23 cellular contexts compared by ENCODE assay signal in the genomic region with DNA sequence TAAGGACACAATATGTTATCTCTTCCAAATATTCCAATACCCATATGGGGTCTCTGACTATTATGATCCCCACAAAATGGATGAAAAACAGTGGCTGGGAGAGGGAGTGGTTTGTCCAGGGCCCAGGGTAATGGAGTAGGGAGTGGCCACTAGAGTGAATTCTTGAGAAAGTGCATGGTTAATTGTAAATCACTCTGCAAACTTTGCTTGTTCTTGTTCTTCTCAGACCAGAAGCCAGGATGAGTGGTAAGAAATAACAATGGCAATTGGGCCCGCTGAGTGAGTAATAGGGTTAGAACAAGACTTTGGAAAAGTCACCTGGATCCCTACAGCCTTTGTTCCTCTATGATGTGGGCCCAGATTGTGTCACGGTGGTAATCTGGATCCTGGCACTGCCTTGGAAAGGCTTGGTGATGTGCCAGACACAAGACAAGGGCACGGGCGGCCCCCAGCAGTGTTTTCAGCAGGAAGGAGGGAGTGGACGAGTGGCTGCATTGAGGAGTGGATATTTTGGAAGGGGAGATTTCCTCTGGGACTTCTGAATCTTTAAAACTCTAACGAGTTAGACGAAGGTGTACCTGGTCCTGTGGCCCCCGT. TPM values are rescaled to one million over a fixed set of nuclear protein-coding genes. Genes with fewer than 3 reads are reported as not detected.
DNase-seq lines count a peak whose midpoint lies in the region; ATAC-seq, FAIRE-seq and TF ChIP-seq lines count a peak whose summit lies in the region.
"Had no signal": no experiment of that assay in that cellular context is flagged by ENCODE, and none has a peak within 500 bp of the region (broad histone marks: within the 10 kb centered on the region; RNA-seq: fewer than 3 reads in every experiment).

No MANE protein-coding gene starts in this region.

- no peaks in the 10 kb centered on the region for H4K20me1 ChIP-seq in mammary epithelial cell (ENCODE audit: insufficient read depth, low read length)

- H3K4me3 ChIP-seq in mammary epithelial cell (replicated peaks in 1 of 3; ENCODE audit: insufficient read depth in 1 of 3, low read depth in 2 of 3, low read length in 3 of 3) = no peak overlapping the region
- H3K4me3 ChIP-seq in breast epithelium = no peak overlapping the region
- H3K4me3 ChIP-seq in epithelial cell of esophagus (ENCODE audit: low read length) = no peak overlapping the region
- H3K4me3 ChIP-seq: GM23248 had no signal

- no peak for TF ChIP-seq CTCF in mammary epithelial cell (conservative IDR thresholded peaks at IDR 0.05 in 1 of 2, IDR thresholded peaks at IDR 0.05 in 1 of 2; ENCODE audit: extremely low read depth in 1 of 2, insufficient read depth in 1 of 2, low read depth in 1 of 2, low read length in 2 of 2)
- TF ChIP-seq CTCF in breast epithelium (IDR thresholded peaks at IDR 0.05) = no peak
- no peak for TF ChIP-seq CTCF in epithelial cell of esophagus (IDR thresholded peaks at IDR 0.05; ENCODE audit: insufficient read depth, low read depth, low read length, missing control alignments)

- H2AFZ ChIP-seq in mammary epithelial cell (ENCODE audit: low read depth, low read length) = peak overlapping the region; percentile 22
- H2AFZ ChIP-seq: GM23248 had no signal

- TF ChIP-seq POLR2A in breast epithelium (IDR thresholded peaks at IDR 0.05) = no peak
- no peak for TF ChIP-seq POLR2A in GM12892 (IDR thresholded peaks at IDR 0.05; ENCODE audit: low read depth, low read length)

- CTCF ChIA-PET in mammary epithelial cell (lab: Charles Lee; ENCODE audit: low non-redundant PET) = no interaction called here

- no peak for FAIRE-seq in GM12892 (lab: Jason Lieb, UNC)
- FAIRE-seq: GM12891, GM19239, H1 had no signal

- no peaks in the 10 kb centered on the region for H3K27me3 ChIP-seq in mammary epithelial cell (ENCODE audit: insufficient read depth, low read length)
- peaks cover 0 to 3% of the 10 kb centered on the region in 2 donors for H3K27me3 ChIP-seq in breast epithelium

- intact Hi-C loops in mammary epithelial cell (cut with micrococcal nuclease) = no loop called here
- intact Hi-C loops in breast epithelium (cut with DNase I; ENCODE audit: low total_unique reads) = no loop called here

- H3K9ac ChIP-seq in mammary epithelial cell (ENCODE audit: insufficient read depth, low read length) = no peak overlapping the region
- H3K9ac ChIP-seq: GM23248 had no signal

- no TSS peak for BruUV-seq in mammary epithelial cell (replicated peaks; lab: Mats Ljungman, UMichigan)

- in situ Hi-C loops in mammary epithelial cell (cut with MboI; ENCODE audit: low sequenced_read_pairs in 2 of 2) = no loop called here

- DNase-seq in mammary epithelial cell (no peak), breast epithelium (ENCODE audit: low spot score in 2 of 2) (no peak), epithelial cell of esophagus (ENCODE audit: low read depth) (peak; percentile 2), mucosa of gallbladder (ENCODE audit: low spot score) (peak; percentile 27), renal cortical epithelial cell (ENCODE audit: low read depth) (peak; percentile 69), GM12892 (ENCODE audit: insufficient read length) (no peak)
- DNase-seq in activated CD4-positive, alpha-beta T cell treated with anti-CD3 and anti-CD28 coated beads for 48 hours = no peak
- DNase-seq: 8988T; C1 segment of cervical spinal cord; Calu3; CD4-positive, alpha-beta memory T cell; COR-L47; DMS53; EL; GDM1; GM23248; H7; HCEC 1CT had no signal

- dilution Hi-C loops in mammary epithelial cell (cut with HindIII; ENCODE audit: low sequenced_read_pairs) = no loop called here

- no peaks in the 10 kb centered on the region for H3K79me2 ChIP-seq in mammary epithelial cell (ENCODE audit: insufficient read depth, low read length)

- H3K9me3 ChIP-seq in mammary epithelial cell (replicated peaks; ENCODE audit: insufficient read depth, low read length) = no peaks in the 10 kb centered on the region
- H3K9me3 ChIP-seq in breast epithelium = no peaks in the 10 kb centered on the region

- H3K4me2 ChIP-seq in mammary epithelial cell (ENCODE audit: insufficient read depth, low read depth, low read length) = no peak overlapping the region

- peaks cover 16% of the 10 kb centered on the region for H3K4me1 ChIP-seq in mammary epithelial cell (ENCODE audit: insufficient read depth, low read length)
- H3K4me1 ChIP-seq in breast epithelium = no peaks in the 10 kb centered on the region

- peak overlapping the region; percentile 30 for H3K27ac ChIP-seq in mammary epithelial cell (ENCODE audit: insufficient read depth, low read depth, low read length)
- H3K27ac ChIP-seq in breast epithelium = no peak overlapping the region
- H3K27ac ChIP-seq: GM23248 had no signal

- ATAC-seq in HG02759 (IDR thresholded peaks at IDR 0.05; ENCODE audit: unreplicated experiment) = no peak

- 77% methylated on average over 8 of the region's 8 CpGs for WGBS in mammary epithelial cell (ENCODE audit: low coverage, missing lambda C conversion rate)

- H3K36me3 ChIP-seq in mammary epithelial cell (ENCODE audit: insufficient read depth, low read length) = no peaks in the 10 kb centered on the region
- H3K36me3 ChIP-seq in breast epithelium = no peaks in the 10 kb centered on the region

RNA-seq across cellular contexts. Expression of a gene that starts 18.2 kb away (rescaled TPM):
- total RNA-seq in mammary epithelial cell (under 1 TPM in 1 of 2 donors, not detected in 1; under 0.01 TPM), breast epithelium (under 1 TPM in 2 of 3 donors, not detected in 1; 0.32 to 0.33 TPM), mucosa of gallbladder (0.66 TPM), renal cortical epithelial cell (0.10 and 7.6 TPM in 2 replicates)
- 0.31 TPM for polyA plus RNA-seq in mammary epithelial cell
- polyA minus RNA-seq in mammary epithelial cell = 1.4 TPM
- polyA plus RNA-seq in GM12892 (2012; ENCODE audit: missing spikeins) = not detected
- total RNA-seq: A673; CD4-positive, alpha-beta memory T cell had no signal
- polyA plus RNA-seq: CD4-positive, alpha-beta memory T cell had no signal

Comparison
In these comparisons a context has a peak if more than half of its experiments do, and no peak if none do; other contexts are left out.
1. DNase-seq: peak in epithelial cell of esophagus (single experiment), mucosa of gallbladder (single experiment) and renal cortical epithelial cell (single experiment); none in mammary epithelial cell (single experiment), breast epithelium (0 of 2), activated CD4-positive, alpha-beta T cell treated with anti-CD3 and anti-CD28 coated beads for 48 hours (single experiment) and GM12892 (single experiment).